In genomic region chr17:68515238-68515637, GRCh38 we compare ENCODE assay signal across 9 cellular contexts. TPM values are rescaled to one million over a fixed set of nuclear protein-coding genes. Genes with fewer than 3 reads are reported as not detected.
DNase-seq lines count a peak whose midpoint lies in the region; ATAC-seq, FAIRE-seq and TF ChIP-seq lines count a peak whose summit lies in the region.
"Had no signal": no experiment of that assay in that cellular context is flagged by ENCODE, and none has a peak within 500 bp of the region (broad histone marks: within the 10 kb centered on the region; RNA-seq: fewer than 3 reads in every experiment).

No MANE protein-coding gene starts in this region.

- peaks cover 71% of the 10 kb centered on the region for H3K4me1 Mint-ChIP-seq in activated naive CD4-positive, alpha-beta T cell treated with anti-CD3 and anti-CD28 coated beads, Interleukin-2, amount 50 U/mL, for 24 hours
- H3K4me1 Mint-ChIP-seq in dendritic cell treated with granulocyte-macrophage colony-stimulating factor and Interleukin-4, amounts not matched to agents 40 ng/mL and 50 ng/mL, for 4 days (ENCODE audit: low read depth): peaks cover 67% of the 10 kb centered on the region

- WGBS in tibial nerve, 2 donors: 17 to 19% methylated on average over 8 of the region's 8 CpGs

- peaks cover 25% of the 10 kb centered on the region for H3K36me3 Mint-ChIP-seq in activated naive CD4-positive, alpha-beta T cell treated with anti-CD3 and anti-CD28 coated beads, Interleukin-2, amount 50 U/mL, for 24 hours
- peaks cover 24 to 56% of the 10 kb centered on the region in 2 donors for H3K36me3 Mint-ChIP-seq in activated naive CD4-positive, alpha-beta T cell treated with anti-CD3 and anti-CD28 coated beads, Interleukin-2, amount 50 U/mL, for 72 hours
- H3K36me3 Mint-ChIP-seq in dendritic cell treated with granulocyte-macrophage colony-stimulating factor and Interleukin-4, amounts not matched to agents 40 ng/mL and 50 ng/mL, for 4 days (ENCODE audit: low read depth): peaks cover 77% of the 10 kb centered on the region

- H3K4me3 Mint-ChIP-seq in activated naive CD4-positive, alpha-beta T cell treated with anti-CD3 and anti-CD28 coated beads, Interleukin-2, amount 50 U/mL, for 24 hours: peak overlapping the region; percentile 96
- peak overlapping the region; percentile 97 for H3K4me3 Mint-ChIP-seq in dendritic cell treated with granulocyte-macrophage colony-stimulating factor and Interleukin-4, amounts not matched to agents 40 ng/mL and 50 ng/mL, for 4 days

- peak overlapping the region; percentile 62 for H3K27ac ChIP-seq in muscle layer of duodenum (ENCODE audit: low read length)
- H3K27ac ChIP-seq in tibial nerve: peak overlapping the region; percentile 98 to 99 (median 98)

- no peak for TF ChIP-seq POLR2A in tibial nerve (IDR thresholded peaks at IDR 0.05)
- no peak for TF ChIP-seq POLR2A in GM12891 (IDR thresholded peaks at IDR 0.05; ENCODE audit: low read depth, low read length)

- H3K4me1 ChIP-seq in muscle layer of duodenum (ENCODE audit: control insufficient read depth in 1 of 2, insufficient read depth in 2 of 2, low read length in 2 of 2): peaks cover 0 to 27% of the 10 kb centered on the region in 2 donors
- H3K4me1 ChIP-seq in tibial nerve: peaks cover 0 to 77% (median 22%) of the 10 kb centered on the region in 4 donors

- peaks cover 10 to 48% of the 10 kb centered on the region in 2 donors for H3K36me3 ChIP-seq in muscle layer of duodenum (ENCODE audit: control insufficient read depth in 1 of 2, insufficient read depth in 2 of 2, low read length in 2 of 2)
- H3K36me3 ChIP-seq in tibial nerve: peaks cover 0 to 32% (median 0%) of the 10 kb centered on the region in 3 donors

- no peak for DNase-seq in activated naive CD4-positive, alpha-beta T cell treated with anti-CD3 and anti-CD28 coated beads, Interleukin-2, amount 50 U/mL, for 72 hours (ENCODE audit: low spot score in 2 of 2)
- DNase-seq in tibial nerve (ENCODE audit: low spot score in 2 of 2): no peak
- no peak for DNase-seq in GM12891 (ENCODE audit: insufficient read length, low spot score)
- DNase-seq in HuH-7.5 (ENCODE audit: low spot score): no peak
- DNase-seq: central memory CD4-positive, alpha-beta T cell had no signal

- TF ChIP-seq EP300 in tibial nerve (IDR thresholded peaks at IDR 0.05): no peak

- H3K4me3 ChIP-seq in muscle layer of duodenum (ENCODE audit: low read depth in 1 of 2, low read length in 2 of 2): peak overlapping the region; percentile 78 to 96
- H3K4me3 ChIP-seq in tibial nerve: peak overlapping the region in 3 of 4 donors; percentile 3 to 85 (median 14)

- no peaks in the 10 kb centered on the region for H3K27me3 Mint-ChIP-seq in activated naive CD4-positive, alpha-beta T cell treated with anti-CD3 and anti-CD28 coated beads, Interleukin-2, amount 50 U/mL, for 24 hours
- H3K27me3 Mint-ChIP-seq in dendritic cell treated with granulocyte-macrophage colony-stimulating factor and Interleukin-4, amounts not matched to agents 40 ng/mL and 50 ng/mL, for 4 days: no peaks in the 10 kb centered on the region

- FAIRE-seq in GM12891 (lab: Jason Lieb, UNC): no peak

- H3K9me3 ChIP-seq in muscle layer of duodenum (ENCODE audit: control insufficient read depth in 1 of 2, low read length in 2 of 2): no peaks in the 10 kb centered on the region
- no peaks in the 10 kb centered on the region for H3K9me3 ChIP-seq in tibial nerve

- ATAC-seq in activated naive CD4-positive, alpha-beta T cell treated with anti-CD3 and anti-CD28 coated beads, Interleukin-2, amount 50 U/mL, for 72 hours: no peak
- no peak for ATAC-seq in HG03520 (IDR thresholded peaks at IDR 0.05; ENCODE audit: unreplicated experiment)

- intact Hi-C loops in dendritic cell treated with granulocyte-macrophage colony-stimulating factor and Interleukin-4, amounts not matched to agents 40 ng/mL and 50 ng/mL, for 4 days (cut with micrococcal nuclease): no loop called here

- no peak overlapping the region for H3K27ac Mint-ChIP-seq in activated naive CD4-positive, alpha-beta T cell treated with anti-CD3 and anti-CD28 coated beads, Interleukin-2, amount 50 U/mL, for 24 hours
- no peak overlapping the region for H3K27ac Mint-ChIP-seq in activated naive CD4-positive, alpha-beta T cell treated with anti-CD3 and anti-CD28 coated beads, Interleukin-2, amount 50 U/mL, for 72 hours
- H3K27ac Mint-ChIP-seq in dendritic cell treated with granulocyte-macrophage colony-stimulating factor and Interleukin-4, amounts not matched to agents 40 ng/mL and 50 ng/mL, for 4 days: peak overlapping the region; percentile 62

- H3K9me3 Mint-ChIP-seq in activated naive CD4-positive, alpha-beta T cell treated with anti-CD3 and anti-CD28 coated beads, Interleukin-2, amount 50 U/mL, for 24 hours: no peaks in the 10 kb centered on the region
- H3K9me3 Mint-ChIP-seq in activated naive CD4-positive, alpha-beta T cell treated with anti-CD3 and anti-CD28 coated beads, Interleukin-2, amount 50 U/mL, for 72 hours: peaks cover 0 to 6% of the 10 kb centered on the region in 2 donors
- H3K9me3 Mint-ChIP-seq in dendritic cell treated with granulocyte-macrophage colony-stimulating factor and Interleukin-4, amounts not matched to agents 40 ng/mL and 50 ng/mL, for 4 days: peaks cover 19% of the 10 kb centered on the region

- no peak for TF ChIP-seq CTCF in tibial nerve (IDR thresholded peaks at IDR 0.05)

- H3K27me3 ChIP-seq in muscle layer of duodenum (ENCODE audit: low read depth, low read length): no peaks in the 10 kb centered on the region
- no peaks in the 10 kb centered on the region for H3K27me3 ChIP-seq in tibial nerve

TF ChIP-seq in GM12891, 5 proteins besides CTCF, POLR2A, EP300 and RAD21:
- TF ChIP-seq POLR2AphosphoS5 (IDR thresholded peaks at IDR 0.05; ENCODE audit: low read depth, low read length): no peak
- TF ChIP-seq SPI1 (IDR thresholded peaks at IDR 0.05; ENCODE audit: low read depth, low read length): no peak
- no peak for TF ChIP-seq TAF1 (IDR thresholded peaks at IDR 0.05; ENCODE audit: low read depth, low read length)
- TF ChIP-seq PAX5 (IDR thresholded peaks at IDR 0.05; ENCODE audit: insufficient read depth, low read length, severe bottlenecking): no peak
- TF ChIP-seq POU2F2 (IDR thresholded peaks at IDR 0.05; ENCODE audit: low read depth, low read length): no peak

RNA-seq across cellular contexts. Expression of gene PRKAR1A, which starts 3.0 kb away (rescaled TPM):
- 100 to 1,000 TPM; 154 to 171 TPM for total RNA-seq in activated naive CD4-positive, alpha-beta T cell treated with anti-CD3 and anti-CD28 coated beads, Interleukin-2, amount 50 U/mL, for 72 hours
- 100 to 1,000 TPM; 327 to 494 (median 406) TPM for total RNA-seq in tibial nerve
- polyA plus RNA-seq in GM12891 (2012; ENCODE audit: low read depth, missing spikeins): 75.4 TPM

RNA-seq across cellular contexts. Expression of gene WIPI1, which starts 57.9 kb away (rescaled TPM):
- total RNA-seq in activated naive CD4-positive, alpha-beta T cell treated with anti-CD3 and anti-CD28 coated beads, Interleukin-2, amount 50 U/mL, for 72 hours: 10 to 100 TPM; 15.2 to 22.0 TPM
- total RNA-seq in tibial nerve: 100 to 1,000 TPM in 1 of 4 donors, 10 to 100 TPM in 3; 71.4 to 131 (median 77.2) TPM
- polyA plus RNA-seq in GM12891 (2012; ENCODE audit: low read depth, missing spikeins): 12.2 TPM
